27 cellular contexts compared by ENCODE assay signal in genomic region chr19:10881403-10882107, GRCh38. TPM values are rescaled to one million over a fixed set of nuclear protein-coding genes. Genes with fewer than 3 reads are reported as not detected.
DNase-seq lines count a peak whose midpoint lies in the region; ATAC-seq, FAIRE-seq and TF ChIP-seq lines count a peak whose summit lies in the region.
"Had no signal": no experiment of that assay in that cellular context is flagged by ENCODE, and none has a peak within 500 bp of the region (broad histone marks: within the 10 kb centered on the region; RNA-seq: fewer than 3 reads in every experiment).

No MANE protein-coding gene starts in this region.

- peak; percentile 9 for ATAC-seq in GM23338
- ATAC-seq in stimulated activated naive CD8-positive, alpha-beta T cell treated with anti-CD3 and anti-CD28 coated beads, Interleukin-15, Interleukin-2, amounts not matched to agents 100 U/mL and 50 U/mL, for 24 hours = no peak
- ATAC-seq: activated CD8-positive, alpha-beta T cell treated with anti-CD3 and anti-CD28 coated beads for 36 hours; activated T-cell treated with anti-CD3 and anti-CD28 coated beads, Interleukin-2, amount 50 U/mL, for 72 hours; esophagus mucosa; mucosa of descending colon; stimulated activated effector memory CD8-positive, alpha-beta T cell treated with anti-CD3 and anti-CD28 coated beads, Interleukin-12 subunit alpha, Interleukin-12 subunit beta, amount 100 ng/mL, for 72 hours had no signal

- H3K9me3 Mint-ChIP-seq in GM23338 (no peaks in the 10 kb centered on the region), neural progenitor cell (no peaks in the 10 kb centered on the region)
- H3K9me3 Mint-ChIP-seq: activated CD8-positive, alpha-beta T cell treated with anti-CD3 and anti-CD28 coated beads for 36 hours; activated naive CD8-positive, alpha-beta T cell treated with anti-CD3 and anti-CD28 coated beads, Interleukin-2, amount 10 ng/mL, durations not matched to agents 7 days and 5 days; activated T-cell treated with anti-CD3 and anti-CD28 coated beads, Interleukin-2, amount 50 U/mL, for 72 hours; stimulated activated effector memory CD8-positive, alpha-beta T cell treated with anti-CD3 and anti-CD28 coated beads, Interleukin-12 subunit alpha, Interleukin-12 subunit beta, amount 100 ng/mL, for 72 hours had no signal

- POLR2A ChIA-PET in RWPE1 (lab: Yijun Ruan, JAX; ENCODE audit: low non-redundant PET) = interaction anchor here (0.5 kb wide), 1 partner anchor 192 kb away, joined by 4 read pairs; no protein-coding TSS in a partner anchor

- H3K4me3 Mint-ChIP-seq in GM23338 (peak overlapping the region; percentile 32), neural progenitor cell (peak overlapping the region; percentile 75)
- H3K4me3 Mint-ChIP-seq: activated CD8-positive, alpha-beta T cell treated with anti-CD3 and anti-CD28 coated beads for 36 hours; activated naive CD8-positive, alpha-beta T cell treated with anti-CD3 and anti-CD28 coated beads, Interleukin-2, amount 10 ng/mL, durations not matched to agents 7 days and 5 days; activated T-cell treated with anti-CD3 and anti-CD28 coated beads, Interleukin-2, amount 50 U/mL, for 72 hours; B cell; stimulated activated effector memory CD8-positive, alpha-beta T cell treated with anti-CD3 and anti-CD28 coated beads, Interleukin-12 subunit alpha, Interleukin-12 subunit beta, amount 100 ng/mL, for 72 hours had no signal

- H3K4me1 Mint-ChIP-seq in GM23338 (peaks cover 63% of the 10 kb centered on the region), neural progenitor cell (peaks cover 69% of the 10 kb centered on the region)

- H3K27ac Mint-ChIP-seq in GM23338 (peak overlapping the region; percentile 87), neural progenitor cell (peak overlapping the region; percentile 68)
- H3K27ac Mint-ChIP-seq: activated CD8-positive, alpha-beta T cell treated with anti-CD3 and anti-CD28 coated beads for 36 hours; activated naive CD8-positive, alpha-beta T cell treated with anti-CD3 and anti-CD28 coated beads, Interleukin-2, amount 10 ng/mL, durations not matched to agents 7 days and 5 days; activated T-cell treated with anti-CD3 and anti-CD28 coated beads, Interleukin-2, amount 50 U/mL, for 72 hours; B cell; stimulated activated effector memory CD8-positive, alpha-beta T cell treated with anti-CD3 and anti-CD28 coated beads, Interleukin-12 subunit alpha, Interleukin-12 subunit beta, amount 100 ng/mL, for 72 hours had no signal

- H2AFZ ChIP-seq in GM23338 = no peak overlapping the region
- H2AFZ ChIP-seq in neural progenitor cell (replicated peaks) = no peak overlapping the region
- H2AFZ ChIP-seq: parathyroid adenoma had no signal

- peak overlapping the region; percentile 37; the same call in 1 of the 2 replicates for H3K4me3 ChIP-seq in GM23338
- H3K4me3 ChIP-seq in left ventricle myocardium inferior = peak overlapping the region; percentile 23
- H3K4me3 ChIP-seq in neural progenitor cell = no peak overlapping the region
- H3K4me3 ChIP-seq: breast epithelium, dorsolateral prefrontal cortex, mucosa of descending colon, spleen, tibial artery had no signal

- intact Hi-C loops in left ventricle myocardium inferior (cut with micrococcal nuclease) = no loop called here

- H3K4me2 ChIP-seq in GM23338 = peak overlapping the region; percentile 75
- peak overlapping the region; percentile 56 for H3K4me2 ChIP-seq in neural progenitor cell

- H4K20me1 ChIP-seq in GM23338 (replicated peaks; ENCODE audit: insufficient read depth) (peaks cover 5% of the 10 kb centered on the region; the same call in 1 of the 2 replicates), neural progenitor cell (ENCODE audit: low read depth) (peaks cover 100% of the 10 kb centered on the region)

- peak; percentile 58 for DNase-seq in GM23338 (ENCODE audit: low spot score)
- no peak for DNase-seq in RWPE1 (ENCODE audit: low spot score)
- no peak for DNase-seq in left ventricle myocardium inferior
- peak; percentile 69 for DNase-seq in neural progenitor cell (ENCODE audit: low spot score)
- no peak for DNase-seq in D721Med (ENCODE audit: insufficient read length, low spot score)
- no peak for DNase-seq in kidney tubule cell (ENCODE audit: low spot score)
- no peak for DNase-seq in stimulated activated naive CD8-positive, alpha-beta T cell treated with anti-CD3 and anti-CD28 coated beads, Interleukin-15, Interleukin-2, amounts not matched to agents 100 U/mL and 50 U/mL, for 24 hours
- DNase-seq in NK-92 (lab: John Stamatoyannopoulos, UW; ENCODE audit: unreplicated experiment) = no peak
- DNase-seq: activated CD8-positive, alpha-beta T cell treated with anti-CD3 and anti-CD28 coated beads for 36 hours; activated naive CD8-positive, alpha-beta T cell treated with anti-CD3 and anti-CD28 coated beads, Interleukin-2, amount 10 ng/mL, durations not matched to agents 7 days and 5 days; activated T-cell treated with anti-CD3 and anti-CD28 coated beads, Interleukin-2, amount 50 U/mL, for 72 hours; dorsolateral prefrontal cortex; GF-D8; mucosa of descending colon; MV-4-11; NCI-H2081 treated with DMSO at 0.1 percent for 48 hours; NCI-H524 treated with DMSO at 0.1 percent for 48 hours; OCI-M1; spleen; tibial artery had no signal

- peaks cover 21% of the 10 kb centered on the region for H3K27me3 Mint-ChIP-seq in GM23338 (ENCODE audit: insufficient read depth, low read depth, poor library complexity)
- H3K27me3 Mint-ChIP-seq in neural progenitor cell (ENCODE audit: insufficient read depth, low read depth) = no peaks in the 10 kb centered on the region
- H3K27me3 Mint-ChIP-seq: activated CD8-positive, alpha-beta T cell treated with anti-CD3 and anti-CD28 coated beads for 36 hours; activated naive CD8-positive, alpha-beta T cell treated with anti-CD3 and anti-CD28 coated beads, Interleukin-2, amount 10 ng/mL, durations not matched to agents 7 days and 5 days; B cell had no signal

- H3K9ac ChIP-seq in neural progenitor cell = no peak overlapping the region
- H3K9ac ChIP-seq: parathyroid adenoma had no signal

- CTCF ChIA-PET in RWPE1 (lab: Yijun Ruan, JAX) = no interaction called here

- FAIRE-seq in D721Med (lab: Jason Lieb, UNC) = no peak
- FAIRE-seq: GM12892, keratinocyte had no signal

- H3K9me3 ChIP-seq in left ventricle myocardium inferior (replicated peaks) (no peaks in the 10 kb centered on the region), neural progenitor cell (ENCODE audit: low read depth) (no peaks in the 10 kb centered on the region)
- H3K9me3 ChIP-seq: breast epithelium, mucosa of descending colon, spleen, tibial artery had no signal

- peak overlapping the region; percentile 11 for H3K27ac ChIP-seq in GM23338 (ENCODE audit: low read depth)
- peak overlapping the region; percentile 67 for H3K27ac ChIP-seq in RWPE1
- H3K27ac ChIP-seq in left ventricle myocardium inferior (replicated peaks) = peak overlapping the region; percentile 78
- H3K27ac ChIP-seq in neural progenitor cell = peak overlapping the region; percentile 35
- H3K27ac ChIP-seq: breast epithelium, dorsolateral prefrontal cortex, parathyroid adenoma, spleen, tibial artery had no signal

- H3K79me2 ChIP-seq in GM23338 (replicated peaks; ENCODE audit: insufficient read depth) (peaks cover 95% of the 10 kb centered on the region), neural progenitor cell (ENCODE audit: low read depth) (peaks cover 100% of the 10 kb centered on the region)

- H3K36me3 ChIP-seq in GM23338 (ENCODE audit: insufficient read depth) (no peaks in the 10 kb centered on the region), left ventricle myocardium inferior (no peaks in the 10 kb centered on the region), neural progenitor cell (no peaks in the 10 kb centered on the region)
- H3K36me3 ChIP-seq: breast epithelium, tibial artery had no signal

- H3K27me3 ChIP-seq in GM23338 (ENCODE audit: insufficient read depth) (no peaks in the 10 kb centered on the region), left ventricle myocardium inferior (ENCODE audit: low read depth) (no peaks in the 10 kb centered on the region), neural progenitor cell (no peaks in the 10 kb centered on the region)
- H3K27me3 ChIP-seq: breast epithelium, dorsolateral prefrontal cortex, spleen, tibial artery had no signal

- TF ChIP-seq CTCF in GM23338 (conservative IDR thresholded peaks at IDR 0.05; ENCODE audit: low read depth in 2 of 2) (no peak), RWPE1 (conservative IDR thresholded peaks at IDR 0.05; ENCODE audit: low read depth) (no peak), left ventricle myocardium inferior (IDR thresholded peaks at IDR 0.05; ENCODE audit: borderline replicate concordance) (no peak), neural progenitor cell (IDR thresholded peaks at IDR 0.05) (no peak), D721Med (IDR thresholded peaks at IDR 0.05; ENCODE audit: insufficient read depth, missing control alignments) (no peak)

- H3K9me2 ChIP-seq in GM23338 (ENCODE audit: insufficient read depth) = no peaks in the 10 kb centered on the region; the same call in 1 of the 2 replicates

- H3K36me3 Mint-ChIP-seq in GM23338 (ENCODE audit: low read depth) (peaks cover 11% of the 10 kb centered on the region), neural progenitor cell (no peaks in the 10 kb centered on the region)
- H3K36me3 Mint-ChIP-seq: activated naive CD8-positive, alpha-beta T cell treated with anti-CD3 and anti-CD28 coated beads, Interleukin-2, amount 10 ng/mL, durations not matched to agents 7 days and 5 days had no signal

- H3K4me1 ChIP-seq in GM23338 (ENCODE audit: insufficient read depth) = peaks cover 63% of the 10 kb centered on the region
- H3K4me1 ChIP-seq in left ventricle myocardium inferior = peaks cover 78% of the 10 kb centered on the region
- H3K4me1 ChIP-seq in neural progenitor cell = peaks cover 39% of the 10 kb centered on the region
- H3K4me1 ChIP-seq: breast epithelium had no signal

- H3F3A ChIP-seq in GM23338 (replicated peaks; ENCODE audit: low read depth) = peaks cover 38% of the 10 kb centered on the region
- H3F3A ChIP-seq in neural progenitor cell (ENCODE audit: low read depth) = peaks cover 24% of the 10 kb centered on the region

RNA-seq across cellular contexts. Expression of gene CARM1, which starts 10.2 kb away (rescaled TPM):
- total RNA-seq in GM23338 (2014; rRNA removed; shearing (Covaris generic)) = 118 and 125 TPM in 2 replicates
- 40.3 and 43.3 TPM in 2 replicates for polyA plus RNA-seq in GM23338 (2016; fragmentation: Nextera tagmentation; extraction: Ambion mirVana)
- total RNA-seq in left ventricle myocardium inferior (27.2 TPM), neural progenitor cell (ENCODE audit: low replicate concordance) (34.4 and 97.5 TPM in 2 replicates)

RNA-seq across cellular contexts. Expression of gene C19orf38, which starts 33.3 kb away (rescaled TPM):
- 0.78 TPM in 1 of 2 replicates, not detected in the other for total RNA-seq in GM23338 (2014; rRNA removed; shearing (Covaris generic))
- 0.43 and 0.45 TPM in 2 replicates for polyA plus RNA-seq in GM23338 (2016; fragmentation: Nextera tagmentation; extraction: Ambion mirVana)
- total RNA-seq in left ventricle myocardium inferior (0.47 TPM), neural progenitor cell (ENCODE audit: low replicate concordance) (0.62 TPM in 1 of 2 replicates, not detected in the other)
- total RNA-seq: esophagus mucosa had no signal

RNA-seq across cellular contexts. Expression of gene TMED1, which starts 45.5 kb away (rescaled TPM):
- 28.5 and 37.2 TPM in 2 replicates for total RNA-seq in GM23338 (2014; rRNA removed; shearing (Covaris generic))
- 27.7 and 29.7 TPM in 2 replicates for polyA plus RNA-seq in GM23338 (2016; fragmentation: Nextera tagmentation; extraction: Ambion mirVana)
- total RNA-seq in left ventricle myocardium inferior (32.9 TPM), neural progenitor cell (ENCODE audit: low replicate concordance) (27.0 and 57.9 TPM in 2 replicates)

RNA-seq across cellular contexts. Expression of gene YIPF2, which starts 46.9 kb away (rescaled TPM):
- total RNA-seq in GM23338 (2014; rRNA removed; shearing (Covaris generic)) = 54.0 and 63.7 TPM in 2 replicates
- 36.3 and 45.3 TPM in 2 replicates for polyA plus RNA-seq in GM23338 (2016; fragmentation: Nextera tagmentation; extraction: Ambion mirVana)
- total RNA-seq in left ventricle myocardium inferior (13.1 TPM), neural progenitor cell (ENCODE audit: low replicate concordance) (11.9 and 36.8 TPM in 2 replicates)

RNA-seq across cellular contexts. Expression of gene TIMM29, which starts 47.1 kb away (rescaled TPM):
- 56.4 and 60.7 TPM in 2 replicates for total RNA-seq in GM23338 (2014; rRNA removed; shearing (Covaris generic))
- polyA plus RNA-seq in GM23338 (2016; fragmentation: Nextera tagmentation; extraction: Ambion mirVana) = 23.7 and 24.1 TPM in 2 replicates
- 12.4 TPM for total RNA-seq in left ventricle myocardium inferior
- total RNA-seq in neural progenitor cell (ENCODE audit: low replicate concordance) = 24.4 and 34.9 TPM in 2 replicates

Comparison
In these comparisons a context has a peak if more than half of its experiments do, and no peak if none do; other contexts are left out.
1. DNase-seq: peak in GM23338 (single experiment) and neural progenitor cell (single experiment); none in RWPE1 (single experiment), left ventricle myocardium inferior (single experiment), D721Med (single experiment), kidney tubule cell (single experiment), stimulated activated naive CD8-positive, alpha-beta T cell treated with anti-CD3 and anti-CD28 coated beads, Interleukin-15, Interleukin-2, amounts not matched to agents 100 U/mL and 50 U/mL, for 24 hours (single experiment) and NK-92 (single experiment).
2. H3K27ac ChIP-seq: peak in every context shown above with its lines; median percentile 78 in left ventricle myocardium inferior; 67 in RWPE1; 35 in neural progenitor cell; 11 in GM23338.